ENCODE assay signal across 1 cellular context in the genomic region with DNA sequence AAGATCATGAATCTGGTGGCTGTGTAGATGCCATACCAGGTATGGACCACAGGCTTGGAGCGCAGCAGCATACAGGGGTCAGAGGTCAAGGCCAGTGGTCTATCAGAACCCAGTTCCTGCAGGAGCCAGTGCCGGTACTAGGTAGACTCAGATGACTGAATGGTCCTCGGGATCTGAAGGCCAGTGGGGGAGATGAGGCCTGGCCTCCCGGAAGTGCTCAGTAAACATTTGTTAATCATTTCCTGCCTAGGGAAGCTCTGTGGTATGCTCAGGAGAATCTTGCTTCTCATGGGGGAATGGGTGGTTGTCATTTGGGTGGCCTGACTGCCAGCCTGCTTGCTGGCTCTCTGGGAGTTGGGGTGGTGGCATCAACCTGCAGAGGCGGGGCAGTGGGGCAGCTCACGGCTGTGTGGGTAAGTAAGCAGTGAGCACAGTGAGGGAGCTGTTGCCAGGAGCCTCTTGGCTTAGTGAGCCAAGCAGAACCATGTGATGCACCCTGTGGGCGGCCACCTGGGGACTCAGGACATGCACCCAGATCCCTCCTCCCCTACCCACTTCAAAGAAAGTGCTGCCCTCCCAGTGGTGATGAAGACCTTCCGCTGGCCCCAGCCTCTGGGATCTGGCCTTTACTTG.
TF ChIP-seq lines count a peak whose summit lies in the region.

No MANE protein-coding gene starts in this region.

TF ChIP-seq in HepG2, 621 proteins besides CTCF, POLR2A, EP300 and RAD21 (continued from another document and continues in another):
- TF ChIP-seq, protein P1, sequence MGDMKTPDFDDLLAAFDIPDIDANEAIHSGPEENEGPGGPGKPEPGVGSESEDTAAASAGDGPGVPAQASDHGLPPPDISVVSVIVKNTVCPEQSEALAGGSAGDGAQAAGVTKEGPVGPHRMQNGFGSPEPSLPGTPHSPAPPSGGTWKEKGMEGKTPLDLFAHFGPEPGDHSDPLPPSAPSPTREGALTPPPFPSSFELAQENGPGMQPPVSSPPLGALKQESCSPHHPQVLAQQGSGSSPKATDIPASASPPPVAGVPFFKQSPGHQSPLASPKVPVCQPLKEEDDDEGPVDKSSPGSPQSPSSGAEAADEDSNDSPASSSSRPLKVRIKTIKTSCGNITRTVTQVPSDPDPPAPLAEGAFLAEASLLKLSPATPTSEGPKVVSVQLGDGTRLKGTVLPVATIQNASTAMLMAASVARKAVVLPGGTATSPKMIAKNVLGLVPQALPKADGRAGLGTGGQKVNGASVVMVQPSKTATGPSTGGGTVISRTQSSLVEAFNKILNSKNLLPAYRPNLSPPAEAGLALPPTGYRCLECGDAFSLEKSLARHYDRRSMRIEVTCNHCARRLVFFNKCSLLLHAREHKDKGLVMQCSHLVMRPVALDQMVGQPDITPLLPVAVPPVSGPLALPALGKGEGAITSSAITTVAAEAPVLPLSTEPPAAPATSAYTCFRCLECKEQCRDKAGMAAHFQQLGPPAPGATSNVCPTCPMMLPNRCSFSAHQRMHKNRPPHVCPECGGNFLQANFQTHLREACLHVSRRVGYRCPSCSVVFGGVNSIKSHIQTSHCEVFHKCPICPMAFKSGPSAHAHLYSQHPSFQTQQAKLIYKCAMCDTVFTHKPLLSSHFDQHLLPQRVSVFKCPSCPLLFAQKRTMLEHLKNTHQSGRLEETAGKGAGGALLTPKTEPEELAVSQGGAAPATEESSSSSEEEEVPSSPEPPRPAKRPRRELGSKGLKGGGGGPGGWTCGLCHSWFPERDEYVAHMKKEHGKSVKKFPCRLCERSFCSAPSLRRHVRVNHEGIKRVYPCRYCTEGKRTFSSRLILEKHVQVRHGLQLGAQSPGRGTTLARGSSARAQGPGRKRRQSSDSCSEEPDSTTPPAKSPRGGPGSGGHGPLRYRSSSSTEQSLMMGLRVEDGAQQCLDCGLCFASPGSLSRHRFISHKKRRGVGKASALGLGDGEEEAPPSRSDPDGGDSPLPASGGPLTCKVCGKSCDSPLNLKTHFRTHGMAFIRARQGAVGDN (CRISPR knock-in tag; IDR thresholded peaks at IDR 0.05), result peak; percentile 80
- TF ChIP-seq FOSL1 (CRISPR knock-in tag; IDR thresholded peaks at IDR 0.05; ENCODE audit: borderline replicate concordance), result no peak
- 0 out of 2 replicates have a peak, but pooled peaks have one; percentile 21 for TF ChIP-seq ZNF747 (CRISPR knock-in tag; IDR thresholded peaks at IDR 0.05; ENCODE audit: borderline replicate concordance)
- TF ChIP-seq ZNF616 (CRISPR knock-in tag; IDR thresholded peaks at IDR 0.05; ENCODE audit: low read depth), result no peak
- TF ChIP-seq SOX13 (IDR thresholded peaks at IDR 0.05), result no peak
- TF ChIP-seq SOX13 (CRISPR knock-in tag; conservative IDR thresholded peaks at IDR 0.05 in 1 of 2, IDR thresholded peaks at IDR 0.05 in 1 of 2), result no peak
- TF ChIP-seq, protein P2, sequence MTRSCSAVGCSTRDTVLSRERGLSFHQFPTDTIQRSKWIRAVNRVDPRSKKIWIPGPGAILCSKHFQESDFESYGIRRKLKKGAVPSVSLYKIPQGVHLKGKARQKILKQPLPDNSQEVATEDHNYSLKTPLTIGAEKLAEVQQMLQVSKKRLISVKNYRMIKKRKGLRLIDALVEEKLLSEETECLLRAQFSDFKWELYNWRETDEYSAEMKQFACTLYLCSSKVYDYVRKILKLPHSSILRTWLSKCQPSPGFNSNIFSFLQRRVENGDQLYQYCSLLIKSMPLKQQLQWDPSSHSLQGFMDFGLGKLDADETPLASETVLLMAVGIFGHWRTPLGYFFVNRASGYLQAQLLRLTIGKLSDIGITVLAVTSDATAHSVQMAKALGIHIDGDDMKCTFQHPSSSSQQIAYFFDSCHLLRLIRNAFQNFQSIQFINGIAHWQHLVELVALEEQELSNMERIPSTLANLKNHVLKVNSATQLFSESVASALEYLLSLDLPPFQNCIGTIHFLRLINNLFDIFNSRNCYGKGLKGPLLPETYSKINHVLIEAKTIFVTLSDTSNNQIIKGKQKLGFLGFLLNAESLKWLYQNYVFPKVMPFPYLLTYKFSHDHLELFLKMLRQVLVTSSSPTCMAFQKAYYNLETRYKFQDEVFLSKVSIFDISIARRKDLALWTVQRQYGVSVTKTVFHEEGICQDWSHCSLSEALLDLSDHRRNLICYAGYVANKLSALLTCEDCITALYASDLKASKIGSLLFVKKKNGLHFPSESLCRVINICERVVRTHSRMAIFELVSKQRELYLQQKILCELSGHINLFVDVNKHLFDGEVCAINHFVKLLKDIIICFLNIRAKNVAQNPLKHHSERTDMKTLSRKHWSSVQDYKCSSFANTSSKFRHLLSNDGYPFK (CRISPR knock-in tag; IDR thresholded peaks at IDR 0.05; ENCODE audit: borderline replicate concordance), result no peak
- no peak for TF ChIP-seq ZNF570 (CRISPR knock-in tag; IDR thresholded peaks at IDR 0.05; ENCODE audit: borderline replicate concordance)
- no peak for TF ChIP-seq KAT2B (IDR thresholded peaks at IDR 0.05; ENCODE audit: borderline replicate concordance, low read depth, low read length)
- TF ChIP-seq, protein P3, sequence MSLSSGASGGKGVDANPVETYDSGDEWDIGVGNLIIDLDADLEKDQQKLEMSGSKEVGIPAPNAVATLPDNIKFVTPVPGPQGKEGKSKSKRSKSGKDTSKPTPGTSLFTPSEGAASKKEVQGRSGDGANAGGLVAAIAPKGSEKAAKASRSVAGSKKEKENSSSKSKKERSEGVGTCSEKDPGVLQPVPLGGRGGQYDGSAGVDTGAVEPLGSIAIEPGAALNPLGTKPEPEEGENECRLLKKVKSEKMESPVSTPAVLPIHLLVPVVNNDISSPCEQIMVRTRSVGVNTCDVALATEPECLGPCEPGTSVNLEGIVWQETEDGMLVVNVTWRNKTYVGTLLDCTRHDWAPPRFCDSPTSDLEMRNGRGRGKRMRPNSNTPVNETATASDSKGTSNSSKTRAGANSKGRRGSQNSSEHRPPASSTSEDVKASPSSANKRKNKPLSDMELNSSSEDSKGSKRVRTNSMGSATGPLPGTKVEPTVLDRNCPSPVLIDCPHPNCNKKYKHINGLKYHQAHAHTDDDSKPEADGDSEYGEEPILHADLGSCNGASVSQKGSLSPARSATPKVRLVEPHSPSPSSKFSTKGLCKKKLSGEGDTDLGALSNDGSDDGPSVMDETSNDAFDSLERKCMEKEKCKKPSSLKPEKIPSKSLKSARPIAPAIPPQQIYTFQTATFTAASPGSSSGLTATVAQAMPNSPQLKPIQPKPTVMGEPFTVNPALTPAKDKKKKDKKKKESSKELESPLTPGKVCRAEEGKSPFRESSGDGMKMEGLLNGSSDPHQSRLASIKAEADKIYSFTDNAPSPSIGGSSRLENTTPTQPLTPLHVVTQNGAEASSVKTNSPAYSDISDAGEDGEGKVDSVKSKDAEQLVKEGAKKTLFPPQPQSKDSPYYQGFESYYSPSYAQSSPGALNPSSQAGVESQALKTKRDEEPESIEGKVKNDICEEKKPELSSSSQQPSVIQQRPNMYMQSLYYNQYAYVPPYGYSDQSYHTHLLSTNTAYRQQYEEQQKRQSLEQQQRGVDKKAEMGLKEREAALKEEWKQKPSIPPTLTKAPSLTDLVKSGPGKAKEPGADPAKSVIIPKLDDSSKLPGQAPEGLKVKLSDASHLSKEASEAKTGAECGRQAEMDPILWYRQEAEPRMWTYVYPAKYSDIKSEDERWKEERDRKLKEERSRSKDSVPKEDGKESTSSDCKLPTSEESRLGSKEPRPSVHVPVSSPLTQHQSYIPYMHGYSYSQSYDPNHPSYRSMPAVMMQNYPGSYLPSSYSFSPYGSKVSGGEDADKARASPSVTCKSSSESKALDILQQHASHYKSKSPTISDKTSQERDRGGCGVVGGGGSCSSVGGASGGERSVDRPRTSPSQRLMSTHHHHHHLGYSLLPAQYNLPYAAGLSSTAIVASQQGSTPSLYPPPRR (CRISPR knock-in tag; IDR thresholded peaks at IDR 0.05; ENCODE audit: borderline replicate concordance), result no peak
- no peak for TF ChIP-seq MTA1 (CRISPR knock-in tag; IDR thresholded peaks at IDR 0.05; ENCODE audit: borderline replicate concordance)
- TF ChIP-seq, protein P4, sequence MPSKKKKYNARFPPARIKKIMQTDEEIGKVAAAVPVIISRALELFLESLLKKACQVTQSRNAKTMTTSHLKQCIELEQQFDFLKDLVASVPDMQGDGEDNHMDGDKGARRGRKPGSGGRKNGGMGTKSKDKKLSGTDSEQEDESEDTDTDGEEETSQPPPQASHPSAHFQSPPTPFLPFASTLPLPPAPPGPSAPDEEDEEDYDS (CRISPR knock-in tag; IDR thresholded peaks at IDR 0.05), result no peak
- no peak for TF ChIP-seq SATB2 (CRISPR knock-in tag; IDR thresholded peaks at IDR 0.05)
- TF ChIP-seq MXD4 (CRISPR knock-in tag; IDR thresholded peaks at IDR 0.05), result no peak
- TF ChIP-seq, protein P5, sequence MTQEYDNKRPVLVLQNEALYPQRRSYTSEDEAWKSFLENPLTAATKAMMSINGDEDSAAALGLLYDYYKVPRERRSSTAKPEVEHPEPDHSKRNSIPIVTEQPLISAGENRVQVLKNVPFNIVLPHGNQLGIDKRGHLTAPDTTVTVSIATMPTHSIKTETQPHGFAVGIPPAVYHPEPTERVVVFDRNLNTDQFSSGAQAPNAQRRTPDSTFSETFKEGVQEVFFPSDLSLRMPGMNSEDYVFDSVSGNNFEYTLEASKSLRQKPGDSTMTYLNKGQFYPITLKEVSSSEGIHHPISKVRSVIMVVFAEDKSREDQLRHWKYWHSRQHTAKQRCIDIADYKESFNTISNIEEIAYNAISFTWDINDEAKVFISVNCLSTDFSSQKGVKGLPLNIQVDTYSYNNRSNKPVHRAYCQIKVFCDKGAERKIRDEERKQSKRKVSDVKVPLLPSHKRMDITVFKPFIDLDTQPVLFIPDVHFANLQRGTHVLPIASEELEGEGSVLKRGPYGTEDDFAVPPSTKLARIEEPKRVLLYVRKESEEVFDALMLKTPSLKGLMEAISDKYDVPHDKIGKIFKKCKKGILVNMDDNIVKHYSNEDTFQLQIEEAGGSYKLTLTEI (CRISPR knock-in tag; conservative IDR thresholded peaks at IDR 0.05), result no peak
- TF ChIP-seq ZNF749 (CRISPR knock-in tag; IDR thresholded peaks at IDR 0.05; ENCODE audit: borderline replicate concordance), result no peak
- TF ChIP-seq ZZZ3 (CRISPR knock-in tag; IDR thresholded peaks at IDR 0.05; ENCODE audit: borderline replicate concordance), result no peak
- no peak for TF ChIP-seq ZNF382 (CRISPR knock-in tag; IDR thresholded peaks at IDR 0.05; ENCODE audit: borderline replicate concordance)
- TF ChIP-seq KLF13 (CRISPR knock-in tag; IDR thresholded peaks at IDR 0.05), result no peak
- TF ChIP-seq, protein P6, sequence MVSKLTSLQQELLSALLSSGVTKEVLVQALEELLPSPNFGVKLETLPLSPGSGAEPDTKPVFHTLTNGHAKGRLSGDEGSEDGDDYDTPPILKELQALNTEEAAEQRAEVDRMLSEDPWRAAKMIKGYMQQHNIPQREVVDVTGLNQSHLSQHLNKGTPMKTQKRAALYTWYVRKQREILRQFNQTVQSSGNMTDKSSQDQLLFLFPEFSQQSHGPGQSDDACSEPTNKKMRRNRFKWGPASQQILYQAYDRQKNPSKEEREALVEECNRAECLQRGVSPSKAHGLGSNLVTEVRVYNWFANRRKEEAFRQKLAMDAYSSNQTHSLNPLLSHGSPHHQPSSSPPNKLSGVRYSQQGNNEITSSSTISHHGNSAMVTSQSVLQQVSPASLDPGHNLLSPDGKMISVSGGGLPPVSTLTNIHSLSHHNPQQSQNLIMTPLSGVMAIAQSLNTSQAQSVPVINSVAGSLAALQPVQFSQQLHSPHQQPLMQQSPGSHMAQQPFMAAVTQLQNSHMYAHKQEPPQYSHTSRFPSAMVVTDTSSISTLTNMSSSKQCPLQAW (CRISPR knock-in tag; IDR thresholded peaks at IDR 0.05), result peak; percentile 80
- TF ChIP-seq MATR3 (CRISPR knock-in tag; IDR thresholded peaks at IDR 0.05), result no peak
- TF ChIP-seq PHF21A (CRISPR knock-in tag; IDR thresholded peaks at IDR 0.05), result 0 out of 2 replicates have a peak, but pooled peaks have one; percentile 33
- TF ChIP-seq, protein P7, sequence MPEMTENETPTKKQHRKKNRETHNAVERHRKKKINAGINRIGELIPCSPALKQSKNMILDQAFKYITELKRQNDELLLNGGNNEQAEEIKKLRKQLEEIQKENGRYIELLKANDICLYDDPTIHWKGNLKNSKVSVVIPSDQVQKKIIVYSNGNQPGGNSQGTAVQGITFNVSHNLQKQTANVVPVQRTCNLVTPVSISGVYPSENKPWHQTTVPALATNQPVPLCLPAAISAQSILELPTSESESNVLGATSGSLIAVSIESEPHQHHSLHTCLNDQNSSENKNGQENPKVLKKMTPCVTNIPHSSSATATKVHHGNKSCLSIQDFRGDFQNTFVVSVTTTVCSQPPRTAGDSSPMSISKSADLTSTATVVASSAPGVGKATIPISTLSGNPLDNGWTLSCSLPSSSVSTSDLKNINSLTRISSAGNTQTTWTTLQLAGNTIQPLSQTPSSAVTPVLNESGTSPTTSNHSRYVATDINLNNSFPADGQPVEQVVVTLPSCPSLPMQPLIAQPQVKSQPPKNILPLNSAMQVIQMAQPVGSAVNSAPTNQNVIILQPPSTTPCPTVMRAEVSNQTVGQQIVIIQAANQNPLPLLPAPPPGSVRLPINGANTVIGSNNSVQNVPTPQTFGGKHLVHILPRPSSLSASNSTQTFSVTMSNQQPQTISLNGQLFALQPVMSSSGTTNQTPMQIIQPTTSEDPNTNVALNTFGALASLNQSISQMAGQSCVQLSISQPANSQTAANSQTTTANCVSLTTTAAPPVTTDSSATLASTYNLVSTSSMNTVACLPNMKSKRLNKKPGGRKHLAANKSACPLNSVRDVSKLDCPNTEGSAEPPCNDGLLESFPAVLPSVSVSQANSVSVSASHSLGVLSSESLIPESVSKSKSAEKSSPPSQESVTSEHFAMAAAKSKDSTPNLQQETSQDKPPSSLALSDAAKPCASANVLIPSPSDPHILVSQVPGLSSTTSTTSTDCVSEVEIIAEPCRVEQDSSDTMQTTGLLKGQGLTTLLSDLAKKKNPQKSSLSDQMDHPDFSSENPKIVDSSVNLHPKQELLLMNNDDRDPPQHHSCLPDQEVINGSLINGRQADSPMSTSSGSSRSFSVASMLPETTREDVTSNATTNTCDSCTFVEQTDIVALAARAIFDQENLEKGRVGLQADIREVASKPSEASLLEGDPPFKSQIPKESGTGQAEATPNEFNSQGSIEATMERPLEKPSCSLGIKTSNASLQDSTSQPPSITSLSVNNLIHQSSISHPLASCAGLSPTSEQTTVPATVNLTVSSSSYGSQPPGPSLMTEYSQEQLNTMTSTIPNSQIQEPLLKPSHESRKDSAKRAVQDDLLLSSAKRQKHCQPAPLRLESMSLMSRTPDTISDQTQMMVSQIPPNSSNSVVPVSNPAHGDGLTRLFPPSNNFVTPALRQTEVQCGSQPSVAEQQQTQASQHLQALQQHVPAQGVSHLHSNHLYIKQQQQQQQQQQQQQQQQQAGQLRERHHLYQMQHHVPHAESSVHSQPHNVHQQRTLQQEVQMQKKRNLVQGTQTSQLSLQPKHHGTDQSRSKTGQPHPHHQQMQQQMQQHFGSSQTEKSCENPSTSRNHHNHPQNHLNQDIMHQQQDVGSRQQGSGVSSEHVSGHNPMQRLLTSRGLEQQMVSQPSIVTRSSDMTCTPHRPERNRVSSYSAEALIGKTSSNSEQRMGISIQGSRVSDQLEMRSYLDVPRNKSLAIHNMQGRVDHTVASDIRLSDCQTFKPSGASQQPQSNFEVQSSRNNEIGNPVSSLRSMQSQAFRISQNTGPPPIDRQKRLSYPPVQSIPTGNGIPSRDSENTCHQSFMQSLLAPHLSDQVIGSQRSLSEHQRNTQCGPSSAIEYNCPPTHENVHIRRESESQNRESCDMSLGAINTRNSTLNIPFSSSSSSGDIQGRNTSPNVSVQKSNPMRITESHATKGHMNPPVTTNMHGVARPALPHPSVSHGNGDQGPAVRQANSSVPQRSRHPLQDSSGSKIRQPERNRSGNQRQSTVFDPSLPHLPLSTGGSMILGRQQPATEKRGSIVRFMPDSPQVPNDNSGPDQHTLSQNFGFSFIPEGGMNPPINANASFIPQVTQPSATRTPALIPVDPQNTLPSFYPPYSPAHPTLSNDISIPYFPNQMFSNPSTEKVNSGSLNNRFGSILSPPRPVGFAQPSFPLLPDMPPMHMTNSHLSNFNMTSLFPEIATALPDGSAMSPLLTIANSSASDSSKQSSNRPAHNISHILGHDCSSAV (CRISPR knock-in tag; IDR thresholded peaks at IDR 0.05; ENCODE audit: borderline replicate concordance), result no peak
- TF ChIP-seq ZFP90 (CRISPR knock-in tag; IDR thresholded peaks at IDR 0.05; ENCODE audit: borderline replicate concordance), result peak; percentile 60; the same call in 1 of the 2 replicates
